5 cellular contexts compared by ENCODE assay signal in genomic region chr12:5628501-5628900, GRCh38.
"Had no signal": no experiment of that assay in that cellular context is flagged by ENCODE, and none has a peak within 500 bp of the region (broad histone marks: within the 10 kb centered on the region; RNA-seq: fewer than 3 reads in every experiment).

No MANE protein-coding gene starts in this region.

- H3K4me2 ChIP-seq: GM23338 had no signal

- H3K4me1 Mint-ChIP-seq: GM23338, IgD-negative memory B cell had no signal

- H3K4me3 ChIP-seq: GM23338 had no signal

- ATAC-seq: GM23338 had no signal

- H3K27ac Mint-ChIP-seq: GM23338, H9 had no signal

- DNase-seq: H9, HCEC 1CT, KBM-7 had no signal

- H3K9me3 Mint-ChIP-seq: GM23338, H9 had no signal

- H3K4me3 Mint-ChIP-seq: GM23338, H9, IgD-negative memory B cell had no signal

- H2AFZ ChIP-seq: GM23338 had no signal
